In genomic region chr21:46253610-46254124, GRCh38 we compare ENCODE assay signal across 8 cellular contexts. TPM values are rescaled to one million over a fixed set of nuclear protein-coding genes. Genes with fewer than 3 reads are reported as not detected.
DNase-seq lines count a peak whose midpoint lies in the region; ATAC-seq and TF ChIP-seq lines count a peak whose summit lies in the region.

No MANE protein-coding gene starts in this region.

- ATAC-seq in HG02678 (IDR thresholded peaks at IDR 0.05; ENCODE audit: unreplicated experiment): peak; percentile 64
- ATAC-seq in activated B cell treated with CpG ODN at 0.5 μM for 24 hours (ENCODE audit: low read depth): peak; percentile 81
- no peak for ATAC-seq in HG03432 (IDR thresholded peaks at IDR 0.05; ENCODE audit: unreplicated experiment)

- H3K4me1 Mint-ChIP-seq in activated B cell treated with CpG ODN at 0.5 μM for 24 hours: peaks cover 49% of the 10 kb centered on the region

- peak overlapping the region; percentile 62 for H3K4me3 Mint-ChIP-seq in activated B cell treated with CpG ODN at 0.5 μM for 24 hours

- POLR2A ChIA-PET in activated B cell treated with CpG ODN at 0.5 μM for 24 hours (lab: Charles Lee): interaction anchor here (1.2 to 1.5 kb wide), 3 partner anchors 25 to 110 kb away, joined by 3 to 4 read pairs (median 3); partner anchors contain the start of genes LSS and MCM3AP

- intact Hi-C loops in activated B cell treated with CpG ODN at 0.5 μM for 24 hours (cut with micrococcal nuclease): loop anchor here (2.0 to 10.0 kb wide), 2 partner anchors 33 to 109 kb away; partner anchors contain the start of gene YBEY

- CTCF ChIA-PET in activated B cell treated with CpG ODN at 0.5 μM for 24 hours (lab: Charles Lee): interaction anchor here (1.3 to 1.4 kb wide), 2 partner anchors 23 to 110 kb away, joined by 4 read pairs; no protein-coding TSS in a partner anchor

- peaks cover 91% of the 10 kb centered on the region for H3K36me3 Mint-ChIP-seq in activated B cell treated with CpG ODN at 0.5 μM for 24 hours (ENCODE audit: low read depth)

- H3K27ac Mint-ChIP-seq in activated B cell treated with CpG ODN at 0.5 μM for 24 hours: peak overlapping the region; percentile 85

- DNase-seq in GF-D8 (lab: John Stamatoyannopoulos, UW) (peak; percentile 99), activated B cell treated with CpG ODN at 0.5 μM for 24 hours (no peak), left kidney (ENCODE audit: low read depth, low spot score) (peak; percentile 22), NCI-H1092 treated with DMSO at 0.1 percent for 48 hours (lab: John Stamatoyannopoulos, UW) (no peak), NCI-H748 treated with DMSO at 0.1 percent for 48 hours (lab: John Stamatoyannopoulos, UW) (no peak), SIG-M5 (lab: John Stamatoyannopoulos, UW) (no peak)

- H3K9me3 Mint-ChIP-seq in activated B cell treated with CpG ODN at 0.5 μM for 24 hours: no peaks in the 10 kb centered on the region

- H3K27me3 Mint-ChIP-seq in activated B cell treated with CpG ODN at 0.5 μM for 24 hours: no peaks in the 10 kb centered on the region

- no peak for TF ChIP-seq CTCF in activated B cell treated with CpG ODN at 0.5 μM for 24 hours (IDR thresholded peaks at IDR 0.05)

RNA-seq across cellular contexts. Expression of gene LSS, which starts 25.1 kb away (rescaled TPM):
- 76.3 and 99.0 TPM in 2 replicates for total RNA-seq in activated B cell treated with CpG ODN at 0.5 μM for 24 hours

RNA-seq across cellular contexts. Expression of gene MCM3AP, which starts 31.7 kb away (rescaled TPM):
- 136 and 147 TPM in 2 replicates for total RNA-seq in activated B cell treated with CpG ODN at 0.5 μM for 24 hours

RNA-seq across cellular contexts. Expression of gene YBEY, which starts 32.5 kb away (rescaled TPM):
- 11.8 and 13.7 TPM in 2 replicates for total RNA-seq in activated B cell treated with CpG ODN at 0.5 μM for 24 hours

Comparison
In these comparisons a context has a peak if more than half of its experiments do, and no peak if none do; other contexts are left out.
1. DNase-seq: peak in GF-D8 (single experiment) and left kidney (single experiment); none in activated B cell treated with CpG ODN at 0.5 μM for 24 hours (single experiment), NCI-H1092 treated with DMSO at 0.1 percent for 48 hours (single experiment), NCI-H748 treated with DMSO at 0.1 percent for 48 hours (single experiment) and SIG-M5 (single experiment).